ENCODE assay signal across 1 cellular context in the genomic region with DNA sequence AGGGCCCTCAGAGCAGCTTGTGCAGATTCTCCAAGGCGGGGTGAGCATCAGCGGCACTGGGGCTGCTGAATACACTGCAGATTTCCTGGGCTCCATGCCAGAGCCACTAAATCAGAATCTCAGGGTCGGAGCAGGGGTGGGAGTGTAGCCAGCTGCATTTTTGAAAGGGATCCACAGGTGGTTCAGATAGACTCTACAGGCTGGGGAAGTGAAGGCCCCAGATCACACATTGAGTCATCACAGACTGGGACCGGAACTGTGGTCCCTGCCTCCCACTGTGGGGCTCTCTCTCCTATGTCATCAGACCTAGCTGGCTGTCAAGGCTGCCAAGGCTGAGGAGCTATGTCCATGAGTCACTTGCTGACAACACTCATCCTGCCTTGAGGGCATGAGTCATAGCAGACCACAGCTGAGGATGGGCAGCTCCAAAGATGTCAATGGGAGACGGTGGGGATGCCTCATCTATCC.
TF ChIP-seq lines count a peak whose summit lies in the region.

No MANE protein-coding gene starts in this region.

TF ChIP-seq in GM12878, 131 proteins besides CTCF, POLR2A, EP300 and RAD21 (continued from another document and continues in another):
- TF ChIP-seq, protein P1, sequence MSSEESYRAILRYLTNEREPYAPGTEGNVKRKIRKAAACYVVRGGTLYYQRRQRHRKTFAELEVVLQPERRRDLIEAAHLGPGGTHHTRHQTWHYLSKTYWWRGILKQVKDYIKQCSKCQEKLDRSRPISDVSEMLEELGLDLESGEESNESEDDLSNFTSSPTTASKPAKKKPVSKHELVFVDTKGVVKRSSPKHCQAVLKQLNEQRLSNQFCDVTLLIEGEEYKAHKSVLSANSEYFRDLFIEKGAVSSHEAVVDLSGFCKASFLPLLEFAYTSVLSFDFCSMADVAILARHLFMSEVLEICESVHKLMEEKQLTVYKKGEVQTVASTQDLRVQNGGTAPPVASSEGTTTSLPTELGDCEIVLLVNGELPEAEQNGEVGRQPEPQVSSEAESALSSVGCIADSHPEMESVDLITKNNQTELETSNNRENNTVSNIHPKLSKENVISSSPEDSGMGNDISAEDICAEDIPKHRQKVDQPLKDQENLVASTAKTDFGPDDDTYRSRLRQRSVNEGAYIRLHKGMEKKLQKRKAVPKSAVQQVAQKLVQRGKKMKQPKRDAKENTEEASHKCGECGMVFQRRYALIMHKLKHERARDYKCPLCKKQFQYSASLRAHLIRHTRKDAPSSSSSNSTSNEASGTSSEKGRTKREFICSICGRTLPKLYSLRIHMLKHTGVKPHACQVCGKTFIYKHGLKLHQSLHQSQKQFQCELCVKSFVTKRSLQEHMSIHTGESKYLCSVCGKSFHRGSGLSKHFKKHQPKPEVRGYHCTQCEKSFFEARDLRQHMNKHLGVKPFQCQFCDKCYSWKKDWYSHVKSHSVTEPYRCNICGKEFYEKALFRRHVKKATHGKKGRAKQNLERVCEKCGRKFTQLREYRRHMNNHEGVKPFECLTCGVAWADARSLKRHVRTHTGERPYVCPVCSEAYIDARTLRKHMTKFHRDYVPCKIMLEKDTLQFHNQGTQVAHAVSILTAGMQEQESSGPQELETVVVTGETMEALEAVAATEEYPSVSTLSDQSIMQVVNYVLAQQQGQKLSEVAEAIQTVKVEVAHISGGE (CRISPR knock-in tag; IDR thresholded peaks at IDR 0.05) = no peak
- TF ChIP-seq NBN (IDR thresholded peaks at IDR 0.05) (no peak), FOXK2 (IDR thresholded peaks at IDR 0.05) (no peak), HSF1 (IDR thresholded peaks at IDR 0.05; ENCODE audit: low read depth, low read length) (no peak), ATF7 (IDR thresholded peaks at IDR 0.05; ENCODE audit: low read depth) (peak; percentile 41; the same call in 1 of the 2 replicates), PBX3 (IDR thresholded peaks at IDR 0.05; ENCODE audit: insufficient replicate concordance, low read depth, low read length) (no peak), TCF3 (IDR thresholded peaks at IDR 0.05; ENCODE audit: borderline replicate concordance, insufficient read depth, low read depth, low read length) (peak; percentile 94), ASH2L (IDR thresholded peaks at IDR 0.05; ENCODE audit: borderline replicate concordance, low read depth) (no peak), MXI1 (IDR thresholded peaks at IDR 0.05; ENCODE audit: low read depth, low read length) (no peak), TBL1XR1 (IDR thresholded peaks at IDR 0.05; ENCODE audit: low read depth, low read length) (no peak), FOS (IDR thresholded peaks at IDR 0.05; ENCODE audit: borderline replicate concordance, extremely low read depth, insufficient read length) (no peak), NFIC (IDR thresholded peaks at IDR 0.05; ENCODE audit: low read depth, low read length) (peak; percentile 73; the same call in 1 of the 2 replicates), ZNF24 (IDR thresholded peaks at IDR 0.05) (no peak), KLF5 (IDR thresholded peaks at IDR 0.05; ENCODE audit: partially characterized antibody) (no peak), TCF7 (IDR thresholded peaks at IDR 0.05; ENCODE audit: borderline replicate concordance) (no peak), ZBTB33 (IDR thresholded peaks at IDR 0.05) (no peak), SIN3A (IDR thresholded peaks at IDR 0.05; ENCODE audit: low read depth, low read length) (no peak), DPF2 (IDR thresholded peaks at IDR 0.05) (no peak), ESRRA (IDR thresholded peaks at IDR 0.05; ENCODE audit: low read length) (no peak), HCFC1 (IDR thresholded peaks at IDR 0.05; ENCODE audit: low read length) (no peak), ZNF207 (IDR thresholded peaks at IDR 0.05; ENCODE audit: borderline replicate concordance) (no peak), CBX5 (IDR thresholded peaks at IDR 0.05; ENCODE audit: low read depth) (0 out of 2 replicates have a peak, but pooled peaks have one; percentile 25), HDGF (IDR thresholded peaks at IDR 0.05) (no peak), IRF3 (IDR thresholded peaks at IDR 0.05) (no peak), CREB1 (IDR thresholded peaks at IDR 0.05; ENCODE audit: low read depth) (peak; percentile 77), MTA3 (IDR thresholded peaks at IDR 0.05; ENCODE audit: borderline replicate concordance, low read length) (no peak; the same call in 1 of the 2 replicates), MEF2B (IDR thresholded peaks at IDR 0.05; ENCODE audit: partially characterized antibody, poor library complexity, severe bottlenecking) (no peak), EZH2 (IDR thresholded peaks at IDR 0.05; ENCODE audit: borderline replicate concordance, control insufficient read depth, low read depth, low read length) (no peak), RELA (IDR thresholded peaks at IDR 0.05; ENCODE audit: borderline replicate concordance, partially characterized antibody) (no peak), CUX1 (IDR thresholded peaks at IDR 0.05; ENCODE audit: insufficient replicate concordance, low read depth, low read length) (no peak), FOXM1 (IDR thresholded peaks at IDR 0.05; ENCODE audit: low read depth, low read length) (no peak), CREM (IDR thresholded peaks at IDR 0.05; ENCODE audit: low read depth) (peak; percentile 86)
- TF ChIP-seq, protein P2, sequence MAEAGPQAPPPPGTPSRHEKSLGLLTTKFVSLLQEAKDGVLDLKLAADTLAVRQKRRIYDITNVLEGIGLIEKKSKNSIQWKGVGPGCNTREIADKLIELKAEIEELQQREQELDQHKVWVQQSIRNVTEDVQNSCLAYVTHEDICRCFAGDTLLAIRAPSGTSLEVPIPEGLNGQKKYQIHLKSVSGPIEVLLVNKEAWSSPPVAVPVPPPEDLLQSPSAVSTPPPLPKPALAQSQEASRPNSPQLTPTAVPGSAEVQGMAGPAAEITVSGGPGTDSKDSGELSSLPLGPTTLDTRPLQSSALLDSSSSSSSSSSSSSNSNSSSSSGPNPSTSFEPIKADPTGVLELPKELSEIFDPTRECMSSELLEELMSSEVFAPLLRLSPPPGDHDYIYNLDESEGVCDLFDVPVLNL (IDR thresholded peaks at IDR 0.05; ENCODE audit: low read depth, low read length) = no peak
- TF ChIP-seq, protein P3, sequence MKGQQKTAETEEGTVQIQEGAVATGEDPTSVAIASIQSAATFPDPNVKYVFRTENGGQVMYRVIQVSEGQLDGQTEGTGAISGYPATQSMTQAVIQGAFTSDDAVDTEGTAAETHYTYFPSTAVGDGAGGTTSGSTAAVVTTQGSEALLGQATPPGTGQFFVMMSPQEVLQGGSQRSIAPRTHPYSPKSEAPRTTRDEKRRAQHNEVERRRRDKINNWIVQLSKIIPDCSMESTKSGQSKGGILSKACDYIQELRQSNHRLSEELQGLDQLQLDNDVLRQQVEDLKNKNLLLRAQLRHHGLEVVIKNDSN (IDR thresholded peaks at IDR 0.05; ENCODE audit: borderline replicate concordance, extremely low read length, insufficient read depth, low read depth, low read length) = no peak
- TF ChIP-seq, protein P4, sequence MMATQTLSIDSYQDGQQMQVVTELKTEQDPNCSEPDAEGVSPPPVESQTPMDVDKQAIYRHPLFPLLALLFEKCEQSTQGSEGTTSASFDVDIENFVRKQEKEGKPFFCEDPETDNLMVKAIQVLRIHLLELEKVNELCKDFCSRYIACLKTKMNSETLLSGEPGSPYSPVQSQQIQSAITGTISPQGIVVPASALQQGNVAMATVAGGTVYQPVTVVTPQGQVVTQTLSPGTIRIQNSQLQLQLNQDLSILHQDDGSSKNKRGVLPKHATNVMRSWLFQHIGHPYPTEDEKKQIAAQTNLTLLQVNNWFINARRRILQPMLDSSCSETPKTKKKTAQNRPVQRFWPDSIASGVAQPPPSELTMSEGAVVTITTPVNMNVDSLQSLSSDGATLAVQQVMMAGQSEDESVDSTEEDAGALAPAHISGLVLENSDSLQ (IDR thresholded peaks at IDR 0.05) = no peak
- TF ChIP-seq, protein P5, sequence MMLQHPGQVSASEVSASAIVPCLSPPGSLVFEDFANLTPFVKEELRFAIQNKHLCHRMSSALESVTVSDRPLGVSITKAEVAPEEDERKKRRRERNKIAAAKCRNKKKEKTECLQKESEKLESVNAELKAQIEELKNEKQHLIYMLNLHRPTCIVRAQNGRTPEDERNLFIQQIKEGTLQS (IDR thresholded peaks at IDR 0.05; ENCODE audit: borderline replicate concordance, extremely low read depth, low read depth, low read length) = no peak
- TF ChIP-seq, protein P6, sequence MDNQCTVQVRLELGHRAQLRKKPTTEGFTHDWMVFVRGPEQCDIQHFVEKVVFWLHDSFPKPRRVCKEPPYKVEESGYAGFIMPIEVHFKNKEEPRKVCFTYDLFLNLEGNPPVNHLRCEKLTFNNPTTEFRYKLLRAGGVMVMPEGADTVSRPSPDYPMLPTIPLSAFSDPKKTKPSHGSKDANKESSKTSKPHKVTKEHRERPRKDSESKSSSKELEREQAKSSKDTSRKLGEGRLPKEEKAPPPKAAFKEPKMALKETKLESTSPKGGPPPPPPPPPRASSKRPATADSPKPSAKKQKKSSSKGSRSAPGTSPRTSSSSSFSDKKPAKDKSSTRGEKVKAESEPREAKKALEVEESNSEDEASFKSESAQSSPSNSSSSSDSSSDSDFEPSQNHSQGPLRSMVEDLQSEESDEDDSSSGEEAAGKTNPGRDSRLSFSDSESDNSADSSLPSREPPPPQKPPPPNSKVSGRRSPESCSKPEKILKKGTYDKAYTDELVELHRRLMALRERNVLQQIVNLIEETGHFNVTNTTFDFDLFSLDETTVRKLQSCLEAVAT (IDR thresholded peaks at IDR 0.05) = no peak
